18 cellular contexts compared by ENCODE assay signal in genomic region chr15:78155355-78155939, GRCh38. TPM values are rescaled to one million over a fixed set of nuclear protein-coding genes. Genes with fewer than 3 reads are reported as not detected.
DNase-seq lines count a peak whose midpoint lies in the region; ATAC-seq, FAIRE-seq and TF ChIP-seq lines count a peak whose summit lies in the region.
"Had no signal": no experiment of that assay in that cellular context is flagged by ENCODE, and none has a peak within 500 bp of the region (broad histone marks: within the 10 kb centered on the region; RNA-seq: fewer than 3 reads in every experiment).

No MANE protein-coding gene starts in this region.

- dilution Hi-C loops in keratinocyte (cut with MboI; ENCODE audit: extremely low pct_ligation_motif_present, low sequenced_read_pairs): no loop called here

- no TSS peak for BruUV-seq in MCF 10A (replicated peaks; lab: Mats Ljungman, UMichigan)

- 93% methylated on average over 4 of the region's 4 CpGs for WGBS in smooth muscle cell (ENCODE audit: low lambda C conversion rate)

- H3K27me3 ChIP-seq in GM23338 (ENCODE audit: insufficient read depth): peaks cover 3% of the 10 kb centered on the region; the same call in 1 of the 2 replicates
- H3K27me3 ChIP-seq in keratinocyte (ENCODE audit: control insufficient read depth, extremely low read depth, insufficient read depth, low read length): no peaks in the 10 kb centered on the region
- H3K27me3 ChIP-seq in skeletal muscle tissue (ENCODE audit: control insufficient read depth in 3 of 3, insufficient read depth in 3 of 3, low read length in 3 of 3): no peaks in the 10 kb centered on the region
- H3K27me3 ChIP-seq in smooth muscle cell (ENCODE audit: low read depth): no peaks in the 10 kb centered on the region
- H3K27me3 ChIP-seq: SJSA1 had no signal

- peaks cover 5% of the 10 kb centered on the region; the same call in 1 of the 3 replicates for H3K36me3 Mint-ChIP-seq in GM23338 (ENCODE audit: low read depth)
- H3K36me3 Mint-ChIP-seq in MCF 10A (ENCODE audit: insufficient read depth, unreplicated experiment): peaks cover 45% of the 10 kb centered on the region

- H3K4me2 ChIP-seq in GM23338 (peak overlapping the region; percentile 59; the same call in 1 of the 2 replicates), keratinocyte (ENCODE audit: control insufficient read depth, extremely low read depth, insufficient read depth, low read depth, low read length) (peak overlapping the region; percentile 68), smooth muscle cell (no peak overlapping the region)

- no peak overlapping the region for H3K4me3 ChIP-seq in GM23338
- H3K4me3 ChIP-seq in keratinocyte (ENCODE audit: control insufficient read depth in 2 of 3, extremely low read depth in 1 of 3, insufficient read depth in 2 of 3, low read depth in 1 of 3, low read length in 3 of 3): no peak overlapping the region
- no peak overlapping the region for H3K4me3 ChIP-seq in skeletal muscle tissue (ENCODE audit: low read length in 3 of 3)
- no peak overlapping the region for H3K4me3 ChIP-seq in smooth muscle cell
- H3K4me3 ChIP-seq: SJSA1 had no signal

- ATAC-seq in GM23338 (no peak), HG03378 (IDR thresholded peaks at IDR 0.05; ENCODE audit: unreplicated experiment) (no peak), GM18868 (IDR thresholded peaks at IDR 0.05; ENCODE audit: unreplicated experiment) (no peak)
- ATAC-seq: natural killer cell treated with Interleukin-12 subunit alpha and Interleukin-12 subunit beta and Interleukin-15 and Interleukin-18, amount 100 ng/mL, for 72 hours; stimulated activated naive CD8-positive, alpha-beta T cell treated with anti-CD3 and anti-CD28 coated beads, Interleukin-15, Interleukin-2, amounts not matched to agents 100 U/mL and 50 U/mL, for 24 hours had no signal

- H3K36me3 ChIP-seq in GM23338 (ENCODE audit: insufficient read depth) (no peaks in the 10 kb centered on the region), keratinocyte (ENCODE audit: control insufficient read depth in 2 of 2, extremely low read depth in 1 of 2, insufficient read depth in 2 of 2, low read length in 2 of 2) (peaks cover 3 to 7% of the 10 kb centered on the region in 2 experiments), skeletal muscle tissue (ENCODE audit: control insufficient read depth in 3 of 3, insufficient read depth in 3 of 3, low read length in 3 of 3) (peaks cover 5 to 15% (median 13%) of the 10 kb centered on the region in 3 donors), smooth muscle cell (ENCODE audit: low read depth) (no peaks in the 10 kb centered on the region)

- H3K4me1 Mint-ChIP-seq in GM23338: peaks cover 31% of the 10 kb centered on the region
- peaks cover 35% of the 10 kb centered on the region for H3K4me1 Mint-ChIP-seq in MCF 10A (ENCODE audit: insufficient read depth, unreplicated experiment)

- no peak overlapping the region for H3K9ac ChIP-seq in keratinocyte (ENCODE audit: control insufficient read depth, extremely low read depth, insufficient read depth, low read length)
- peak overlapping the region in 2 of 3 donors; percentile 8 to 36 for H3K9ac ChIP-seq in skeletal muscle tissue (ENCODE audit: low read depth in 1 of 3, low read length in 3 of 3)
- H3K9ac ChIP-seq in smooth muscle cell (ENCODE audit: low read depth): no peak overlapping the region

- H3K4me1 ChIP-seq in GM23338 (ENCODE audit: insufficient read depth) (peaks cover 30% of the 10 kb centered on the region), keratinocyte (ENCODE audit: control insufficient read depth, extremely low read depth, insufficient read depth, low read length) (peaks cover 22% of the 10 kb centered on the region), skeletal muscle tissue (ENCODE audit: control insufficient read depth in 3 of 3, insufficient read depth in 3 of 3, low read length in 3 of 3) (peaks cover 8 to 28% (median 17%) of the 10 kb centered on the region in 3 donors), smooth muscle cell (ENCODE audit: low read depth) (no peaks in the 10 kb centered on the region)

- H3K79me2 ChIP-seq in GM23338 (replicated peaks; ENCODE audit: insufficient read depth) (peaks cover 33% of the 10 kb centered on the region), keratinocyte (ENCODE audit: control insufficient read depth, insufficient read depth, low read length) (peaks cover 30% of the 10 kb centered on the region), smooth muscle cell (ENCODE audit: low read depth) (peaks cover 42% of the 10 kb centered on the region)

- H3K9me3 ChIP-seq in keratinocyte (ENCODE audit: control insufficient read depth, low read depth, low read length) (no peaks in the 10 kb centered on the region), skeletal muscle tissue (ENCODE audit: control insufficient read depth in 3 of 3, low read length in 3 of 3) (no peaks in the 10 kb centered on the region), smooth muscle cell (replicated peaks; ENCODE audit: low read depth) (no peaks in the 10 kb centered on the region)
- H3K9me3 ChIP-seq: SJSA1 had no signal

- H3K9me3 Mint-ChIP-seq in GM23338: no peaks in the 10 kb centered on the region
- no peaks in the 10 kb centered on the region for H3K9me3 Mint-ChIP-seq in MCF 10A (ENCODE audit: unreplicated experiment)
- H3K9me3 Mint-ChIP-seq: activated T-helper 1 cell treated with anti-CD3 and anti-CD28 coated beads, Interleukin-12 subunit alpha, Interleukin-12 subunit beta, Interleukin-2, Interleukin-4 antibody, amounts not matched to agents 30 ng/mL and 10 ng/mL and 1 ng/mL, durations not matched to agents 14 hours and 24 hours and 36 hours; natural killer cell treated with Interleukin-12 subunit alpha and Interleukin-12 subunit beta and Interleukin-15 and Interleukin-18, amount 100 ng/mL, for 72 hours had no signal

- H3F3A ChIP-seq in GM23338 (replicated peaks; ENCODE audit: low read depth): no peaks in the 10 kb centered on the region; the same call in 1 of the 2 replicates
- no peaks in the 10 kb centered on the region for H3F3A ChIP-seq in smooth muscle cell (ENCODE audit: low read depth)

- no peaks in the 10 kb centered on the region for H3K9me1 ChIP-seq in keratinocyte (ENCODE audit: control insufficient read depth, extremely low read depth, insufficient read depth, low read length)

- no peaks in the 10 kb centered on the region for H3K9me2 ChIP-seq in GM23338 (ENCODE audit: insufficient read depth)

- DNase-seq in GM23338 (ENCODE audit: low spot score) (no peak), MCF 10A (ENCODE audit: unreplicated experiment) (no peak), keratinocyte (ENCODE audit: low read depth, low spot score) (no peak), SIG-M5 treated with dmso at 0.1 percent for 504 hours (lab: John Stamatoyannopoulos, UW; ENCODE audit: unreplicated experiment) (no peak), smooth muscle cell (lab: John Stamatoyannopoulos, UW; ENCODE audit: unreplicated experiment) (no peak)
- DNase-seq: activated CD8-positive, alpha-beta memory T cell treated with anti-CD3 and anti-CD28 coated beads for 24 hours; effector CD8-positive, alpha-beta T cell; NCI-H1048; NCI-H2029; NCI-H510A treated with DMSO at 0.1 percent for 48 hours; stimulated activated naive CD8-positive, alpha-beta T cell treated with anti-CD3 and anti-CD28 coated beads, Interleukin-15, Interleukin-2, amounts not matched to agents 100 U/mL and 50 U/mL, for 24 hours had no signal

- H3K27ac Mint-ChIP-seq in GM23338: no peak overlapping the region
- no peak overlapping the region for H3K27ac Mint-ChIP-seq in MCF 10A (ENCODE audit: low read depth, unreplicated experiment)
- H3K27ac Mint-ChIP-seq: activated T-helper 1 cell treated with anti-CD3 and anti-CD28 coated beads, Interleukin-12 subunit alpha, Interleukin-12 subunit beta, Interleukin-2, Interleukin-4 antibody, amounts not matched to agents 30 ng/mL and 10 ng/mL and 1 ng/mL, durations not matched to agents 14 hours and 24 hours and 36 hours; natural killer cell treated with Interleukin-12 subunit alpha and Interleukin-12 subunit beta and Interleukin-15 and Interleukin-18, amount 100 ng/mL, for 72 hours had no signal

- TF ChIP-seq CTCF in GM23338 (conservative IDR thresholded peaks at IDR 0.05; ENCODE audit: low read depth in 2 of 2): no peak
- no peak for TF ChIP-seq CTCF in MCF 10A (IDR thresholded peaks at IDR 0.05; ENCODE audit: unreplicated experiment)
- TF ChIP-seq CTCF in keratinocyte (optimal IDR thresholded peaks at IDR 0.05 in 1 of 3, IDR thresholded peaks at IDR 0.05 in 1 of 3, conservative IDR thresholded peaks at IDR 0.05 in 1 of 3; ENCODE audit: extremely low read depth in 1 of 3, insufficient read depth in 2 of 3, low read length in 3 of 3): no peak
- TF ChIP-seq CTCF in smooth muscle cell (IDR thresholded peaks at IDR 0.05; ENCODE audit: borderline replicate concordance, insufficient read depth, poor library complexity, severe bottlenecking): no peak

- no peak for FAIRE-seq in keratinocyte (lab: Jason Lieb, UNC)
- FAIRE-seq: H54 had no signal

- H3K4me3 Mint-ChIP-seq in GM23338 (no peak overlapping the region), MCF 10A (ENCODE audit: unreplicated experiment) (peak overlapping the region; percentile 7)
- H3K4me3 Mint-ChIP-seq: activated T-helper 1 cell treated with anti-CD3 and anti-CD28 coated beads, Interleukin-12 subunit alpha, Interleukin-12 subunit beta, Interleukin-2, Interleukin-4 antibody, amounts not matched to agents 30 ng/mL and 10 ng/mL and 1 ng/mL, durations not matched to agents 14 hours and 24 hours and 36 hours; natural killer cell treated with Interleukin-12 subunit alpha and Interleukin-12 subunit beta and Interleukin-15 and Interleukin-18, amount 100 ng/mL, for 72 hours had no signal

- H2AFZ ChIP-seq in GM23338 (no peak overlapping the region), keratinocyte (ENCODE audit: control insufficient read depth, low read length) (no peak overlapping the region), smooth muscle cell (ENCODE audit: low read depth) (no peak overlapping the region)

- peaks cover 6% of the 10 kb centered on the region for H3K27me3 Mint-ChIP-seq in GM23338 (ENCODE audit: insufficient read depth, low read depth, poor library complexity)
- no peaks in the 10 kb centered on the region for H3K27me3 Mint-ChIP-seq in MCF 10A (ENCODE audit: insufficient read depth, unreplicated experiment)
- H3K27me3 Mint-ChIP-seq: natural killer cell treated with Interleukin-12 subunit alpha and Interleukin-12 subunit beta and Interleukin-15 and Interleukin-18, amount 100 ng/mL, for 72 hours had no signal

- POLR2A ChIA-PET in MCF 10A (lab: Yijun Ruan, JAX): interaction anchor here (0.7 to 4.0 kb wide), 6 partner anchors 8 to 282 kb away, joined by 3 to 28 read pairs (median 3); partner anchors contain the start of genes IDH3A and IREB2

- intact Hi-C loops in MCF 10A (cut with micrococcal nuclease): no loop called here

- CTCF ChIA-PET in MCF 10A (lab: Yijun Ruan, JAX): interaction anchor here (0.5 to 2.2 kb wide), 5 partner anchors 22 to 284 kb away, joined by 3 to 10 read pairs (median 4); no protein-coding TSS in a partner anchor

- peaks cover 11% of the 10 kb centered on the region for H4K20me1 ChIP-seq in GM23338 (replicated peaks; ENCODE audit: insufficient read depth)
- no peaks in the 10 kb centered on the region for H4K20me1 ChIP-seq in keratinocyte (ENCODE audit: control insufficient read depth, extremely low read depth, insufficient read depth, low read length)
- peaks cover 32% of the 10 kb centered on the region for H4K20me1 ChIP-seq in smooth muscle cell (ENCODE audit: low read depth)

- no peak overlapping the region for H3K27ac ChIP-seq in GM23338 (ENCODE audit: low read depth)
- no peak overlapping the region for H3K27ac ChIP-seq in keratinocyte (ENCODE audit: control insufficient read depth, insufficient read depth, low read length)
- H3K27ac ChIP-seq in skeletal muscle tissue (ENCODE audit: low read depth, low read length): peak overlapping the region; percentile 66
- no peak overlapping the region for H3K27ac ChIP-seq in smooth muscle cell (ENCODE audit: low read depth)
- H3K27ac ChIP-seq: SJSA1 had no signal

RNA-seq across cellular contexts. Expression of gene IDH3A, which starts 6.3 kb away (rescaled TPM):
- 40.5 and 41.6 TPM in 2 replicates for total RNA-seq in GM23338 (2014; rRNA removed; shearing (Covaris generic))
- polyA plus RNA-seq in GM23338 (2016; fragmentation: Nextera tagmentation; extraction: Ambion mirVana) (18.6 and 24.1 TPM in 2 replicates), keratinocyte (59.4 to 118 TPM (median 110 TPM) in 3 replicates), smooth muscle cell (31.3 and 33.6 TPM in 2 replicates)
- total RNA-seq in MCF 10A (2022) (100.0 and 106 TPM in 2 replicates), skeletal muscle tissue (25.1 TPM), smooth muscle cell (56.9 and 74.5 TPM in 2 replicates)
- polyA plus RNA-seq in keratinocyte (2011; ENCODE audit: low read depth): 32.8 TPM
- 67.0 and 116 TPM in 2 replicates for polyA plus RNA-seq in keratinocyte (2011; cell fraction: cytosol; rRNA removed)
- 67.9 and 81.5 TPM in 2 replicates for polyA plus RNA-seq in keratinocyte (2011; cell fraction: nucleus; rRNA removed)
- polyA plus RNA-seq in keratinocyte (2012; ENCODE audit: low replicate concordance): 76.5 and 80.3 TPM in 2 replicates
- 28.9 to 116 TPM (median 51.2 TPM) in 3 replicates for polyA minus RNA-seq in keratinocyte
- polyA minus RNA-seq in keratinocyte (2011; cell fraction: cytosol; rRNA and poly(A)+ RNA removed): 60.4 TPM
- 20.3 and 30.2 TPM in 2 replicates for polyA minus RNA-seq in keratinocyte (2011; cell fraction: nucleus; rRNA and poly(A)+ RNA removed)

RNA-seq across cellular contexts. Expression of gene CIB2, which starts 24.2 kb away (rescaled TPM):
- total RNA-seq in GM23338 (2014; rRNA removed; shearing (Covaris generic)): 62.6 and 64.4 TPM in 2 replicates
- 56.6 and 59.5 TPM in 2 replicates for polyA plus RNA-seq in GM23338 (2016; fragmentation: Nextera tagmentation; extraction: Ambion mirVana)
- 0.30 and 0.34 TPM in 2 replicates for total RNA-seq in MCF 10A (2022)
- polyA plus RNA-seq in keratinocyte: 4.1 to 6.1 TPM (median 4.9 TPM) in 3 replicates
- 3.9 TPM for polyA plus RNA-seq in keratinocyte (2011; ENCODE audit: low read depth)
- polyA plus RNA-seq in keratinocyte (2011; cell fraction: cytosol; rRNA removed): 3.1 and 4.6 TPM in 2 replicates
- polyA plus RNA-seq in keratinocyte (2011; cell fraction: nucleus; rRNA removed): 0.73 and 1.3 TPM in 2 replicates
- 3.9 and 6.3 TPM in 2 replicates for polyA plus RNA-seq in keratinocyte (2012; ENCODE audit: low replicate concordance)
- 5.6 to 8.1 TPM (median 5.7 TPM) in 3 replicates for polyA minus RNA-seq in keratinocyte
- 3.1 TPM for polyA minus RNA-seq in keratinocyte (2011; cell fraction: cytosol; rRNA and poly(A)+ RNA removed)
- polyA minus RNA-seq in keratinocyte (2011; cell fraction: nucleus; rRNA and poly(A)+ RNA removed): 1.5 and 1.9 TPM in 2 replicates
- total RNA-seq in skeletal muscle tissue: 6.3 TPM
- total RNA-seq in smooth muscle cell: 17.7 and 20.9 TPM in 2 replicates
- polyA plus RNA-seq in smooth muscle cell: 21.7 and 29.3 TPM in 2 replicates

Comparison
In these comparisons a context has a peak if more than half of its experiments do, and no peak if none do; other contexts are left out.
1. H3K9ac ChIP-seq: peak in skeletal muscle tissue (2 of 3); none in keratinocyte (single experiment) and smooth muscle cell (single experiment).